In the genomic region with DNA sequence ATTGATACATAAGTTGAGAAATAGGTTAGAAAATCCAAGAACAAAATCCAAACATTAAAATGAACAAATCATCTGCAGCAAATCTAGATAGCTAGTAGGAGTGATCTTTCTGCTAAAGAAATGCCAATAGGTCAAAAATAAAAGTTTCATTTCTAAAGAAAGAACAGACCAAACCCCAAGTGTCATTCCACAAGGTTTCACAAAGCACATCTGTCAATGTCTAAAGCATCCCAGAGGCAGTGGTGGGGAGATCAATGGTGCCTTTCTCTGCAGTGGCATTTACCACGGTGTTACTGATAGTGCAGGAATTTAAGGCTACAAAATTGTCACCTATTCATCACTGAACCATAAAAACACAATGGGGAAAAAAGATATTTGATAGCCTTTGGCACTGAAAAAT, we compare ENCODE assay signal across 19 cellular contexts.
DNase-seq lines count a peak whose midpoint lies in the region; ATAC-seq and TF ChIP-seq lines count a peak whose summit lies in the region.
"Had no signal": no experiment of that assay in that cellular context is flagged by ENCODE, and none has a peak within 500 bp of the region (broad histone marks: within the 10 kb centered on the region; RNA-seq: fewer than 3 reads in every experiment).

No MANE protein-coding gene starts in this region.

- H3K4me2 ChIP-seq in smooth muscle cell: no peak overlapping the region

- H3F3A ChIP-seq in smooth muscle cell (ENCODE audit: low read depth): no peaks in the 10 kb centered on the region

- CTCF ChIA-PET in WTC11 (lab: Charles Lee): interaction anchor here (1.2 to 2.0 kb wide), 3 partner anchors 12 to 319 kb away, joined by 4 to 9 read pairs (median 4); no protein-coding TSS in a partner anchor

- POLR2A ChIA-PET in WTC11 (lab: Charles Lee): no interaction called here

- H3K27ac Mint-ChIP-seq in WTC11: peak overlapping the region; percentile 58; the same call in 1 of the 2 replicates
- H3K27ac Mint-ChIP-seq: activated CD8-positive, alpha-beta memory T cell treated with anti-CD3 and anti-CD28 coated beads, Interleukin-2, amount 10 ng/mL, durations not matched to agents 7 days and 5 days; activated T-helper 17 cell treated with anti-CD3 and anti-CD28 coated beads, Interleukin-2, amount 50 U/mL, for 72 hours had no signal

- peaks cover 7% of the 10 kb centered on the region for H3K4me1 ChIP-seq in smooth muscle cell (ENCODE audit: low read depth)
- H3K4me1 ChIP-seq: colonic mucosa had no signal

- no peaks in the 10 kb centered on the region for H3K36me3 ChIP-seq in smooth muscle cell (ENCODE audit: low read depth)
- H3K36me3 ChIP-seq: brain microvascular endothelial cell, colonic mucosa, lower lobe of right lung had no signal

- H2AFZ ChIP-seq in smooth muscle cell (ENCODE audit: low read depth): no peak overlapping the region
- H2AFZ ChIP-seq: parathyroid adenoma had no signal

- H3K36me3 Mint-ChIP-seq in WTC11: no peaks in the 10 kb centered on the region
- H3K36me3 Mint-ChIP-seq: activated CD8-positive, alpha-beta memory T cell treated with anti-CD3 and anti-CD28 coated beads, Interleukin-2, amount 10 ng/mL, durations not matched to agents 7 days and 5 days had no signal

- no peak overlapping the region for H3K4me3 ChIP-seq in smooth muscle cell
- H3K4me3 ChIP-seq: colonic mucosa, lower lobe of right lung, SK-N-MC had no signal

- in situ Hi-C loops in KBM-7 (cut with MboI; ENCODE audit: low pct_unique_long_range_greater_than_20kb, low sequenced_read_pairs): no loop called here

- no peaks in the 10 kb centered on the region for H3K9me3 Mint-ChIP-seq in WTC11
- H3K9me3 Mint-ChIP-seq: activated T-helper 17 cell treated with anti-CD3 and anti-CD28 coated beads, Interleukin-2, amount 50 U/mL, for 72 hours had no signal

- TF ChIP-seq CTCF in WTC11 (IDR thresholded peaks at IDR 0.05) (no peak), smooth muscle cell (IDR thresholded peaks at IDR 0.05; ENCODE audit: borderline replicate concordance, insufficient read depth, poor library complexity, severe bottlenecking) (no peak)

- DNase-seq in WTC11 (ENCODE audit: low spot score): no peak
- no peak for DNase-seq in smooth muscle cell (lab: John Stamatoyannopoulos, UW; ENCODE audit: unreplicated experiment)
- DNase-seq in KBM-7: no peak
- no peak for DNase-seq in activated CD4-positive, alpha-beta T cell treated with anti-CD3 and anti-CD28 coated beads, Interleukin-2, amount 50 U/mL, for 48 hours
- DNase-seq in NCI-H187 (lab: John Stamatoyannopoulos, UW): no peak
- DNase-seq: activated CD4-positive, alpha-beta T cell treated with anti-CD3 and anti-CD28 coated beads for 1 hour; activated CD8-positive, alpha-beta memory T cell treated with anti-CD3 and anti-CD28 coated beads, Interleukin-2, amount 10 ng/mL, durations not matched to agents 7 days and 5 days; AML-193; brain microvascular endothelial cell; colonic mucosa; lower lobe of right lung; NCI-H1436 treated with DMSO at 0.1 percent for 48 hours; NCI-H748 treated with DMSO at 0.1 percent for 48 hours; stimulated activated naive CD8-positive, alpha-beta T cell treated with anti-CD3 and anti-CD28 coated beads, Interleukin-15, Interleukin-2, amounts not matched to agents 100 U/mL and 50 U/mL, for 24 hours had no signal

- 0% methylated on average over 1 of the region's 1 CpG for WGBS in smooth muscle cell (ENCODE audit: low lambda C conversion rate)

- H3K79me2 ChIP-seq in smooth muscle cell (ENCODE audit: low read depth): peaks cover 13% of the 10 kb centered on the region
- H3K79me2 ChIP-seq: parathyroid adenoma had no signal

- no peaks in the 10 kb centered on the region for H3K27me3 Mint-ChIP-seq in WTC11 (ENCODE audit: low read depth)
- H3K27me3 Mint-ChIP-seq: activated CD8-positive, alpha-beta memory T cell treated with anti-CD3 and anti-CD28 coated beads, Interleukin-2, amount 10 ng/mL, durations not matched to agents 7 days and 5 days had no signal

- H3K9me3 ChIP-seq in smooth muscle cell (replicated peaks; ENCODE audit: low read depth): no peaks in the 10 kb centered on the region
- H3K9me3 ChIP-seq: colonic mucosa, lower lobe of right lung had no signal

- peaks cover 43% of the 10 kb centered on the region for H3K4me1 Mint-ChIP-seq in WTC11
- H3K4me1 Mint-ChIP-seq: activated CD8-positive, alpha-beta memory T cell treated with anti-CD3 and anti-CD28 coated beads, Interleukin-2, amount 10 ng/mL, durations not matched to agents 7 days and 5 days; activated T-helper 17 cell treated with anti-CD3 and anti-CD28 coated beads, Interleukin-2, amount 50 U/mL, for 72 hours had no signal

- H3K27ac ChIP-seq in smooth muscle cell (ENCODE audit: low read depth): peak overlapping the region; percentile 30
- H3K27ac ChIP-seq: brain microvascular endothelial cell, colonic mucosa, lower lobe of right lung, parathyroid adenoma, SK-N-MC had no signal

- H4K20me1 ChIP-seq in smooth muscle cell (ENCODE audit: low read depth): peaks cover 65% of the 10 kb centered on the region

- no peaks in the 10 kb centered on the region for H3K27me3 ChIP-seq in smooth muscle cell (ENCODE audit: low read depth)
- H3K27me3 ChIP-seq: brain microvascular endothelial cell, colonic mucosa had no signal

- no peak overlapping the region for H3K9ac ChIP-seq in smooth muscle cell (ENCODE audit: low read depth)
- H3K9ac ChIP-seq: parathyroid adenoma had no signal

- peak; percentile 40 for ATAC-seq in GM18907 (IDR thresholded peaks at IDR 0.05; ENCODE audit: unreplicated experiment)
- ATAC-seq in HG02642 (IDR thresholded peaks at IDR 0.05; ENCODE audit: poor library complexity, unreplicated experiment): peak; percentile 41
- ATAC-seq in WTC11: no peak
- ATAC-seq: activated CD8-positive, alpha-beta memory T cell treated with anti-CD3 and anti-CD28 coated beads, Interleukin-2, amount 10 ng/mL, durations not matched to agents 7 days and 5 days; activated T-helper 17 cell treated with anti-CD3 and anti-CD28 coated beads, Interleukin-2, amount 50 U/mL, for 72 hours; stimulated activated naive CD8-positive, alpha-beta T cell treated with anti-CD3 and anti-CD28 coated beads, Interleukin-15, Interleukin-2, amounts not matched to agents 100 U/mL and 50 U/mL, for 24 hours had no signal

- H3K4me3 Mint-ChIP-seq in WTC11: no peak overlapping the region
- H3K4me3 Mint-ChIP-seq: activated CD8-positive, alpha-beta memory T cell treated with anti-CD3 and anti-CD28 coated beads, Interleukin-2, amount 10 ng/mL, durations not matched to agents 7 days and 5 days; activated T-helper 17 cell treated with anti-CD3 and anti-CD28 coated beads, Interleukin-2, amount 50 U/mL, for 72 hours had no signal

TF ChIP-seq in WTC11, 78 proteins besides CTCF, POLR2A, EP300 and RAD21 (continues in another document):
- TF ChIP-seq NFATC4 (CRISPR knock-in tag; IDR thresholded peaks at IDR 0.05) (no peak), CREM (CRISPR knock-in tag; IDR thresholded peaks at IDR 0.05) (no peak), TCF7 (CRISPR knock-in tag; IDR thresholded peaks at IDR 0.05; ENCODE audit: low read depth) (no peak), KAT7 (CRISPR knock-in tag; IDR thresholded peaks at IDR 0.05; ENCODE audit: borderline replicate concordance) (no peak), FOXP1 (CRISPR knock-in tag; IDR thresholded peaks at IDR 0.05; ENCODE audit: borderline replicate concordance) (no peak), ZNF416 (CRISPR knock-in tag; IDR thresholded peaks at IDR 0.05) (no peak), ZNF232 (CRISPR knock-in tag; IDR thresholded peaks at IDR 0.05) (no peak), TEAD1 (CRISPR knock-in tag; IDR thresholded peaks at IDR 0.05) (no peak)
- TF ChIP-seq, protein P1, sequence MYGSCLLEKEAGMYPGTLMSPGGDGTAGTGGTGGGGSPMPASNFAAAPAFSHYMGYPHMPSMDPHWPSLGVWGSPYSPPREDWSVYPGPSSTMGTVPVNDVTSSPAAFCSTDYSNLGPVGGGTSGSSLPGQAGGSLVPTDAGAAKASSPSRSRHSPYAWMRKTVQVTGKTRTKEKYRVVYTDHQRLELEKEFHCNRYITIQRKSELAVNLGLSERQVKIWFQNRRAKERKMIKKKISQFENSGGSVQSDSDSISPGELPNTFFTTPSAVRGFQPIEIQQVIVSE (CRISPR knock-in tag; IDR thresholded peaks at IDR 0.05; ENCODE audit: borderline replicate concordance): no peak
- TF ChIP-seq, protein P2, sequence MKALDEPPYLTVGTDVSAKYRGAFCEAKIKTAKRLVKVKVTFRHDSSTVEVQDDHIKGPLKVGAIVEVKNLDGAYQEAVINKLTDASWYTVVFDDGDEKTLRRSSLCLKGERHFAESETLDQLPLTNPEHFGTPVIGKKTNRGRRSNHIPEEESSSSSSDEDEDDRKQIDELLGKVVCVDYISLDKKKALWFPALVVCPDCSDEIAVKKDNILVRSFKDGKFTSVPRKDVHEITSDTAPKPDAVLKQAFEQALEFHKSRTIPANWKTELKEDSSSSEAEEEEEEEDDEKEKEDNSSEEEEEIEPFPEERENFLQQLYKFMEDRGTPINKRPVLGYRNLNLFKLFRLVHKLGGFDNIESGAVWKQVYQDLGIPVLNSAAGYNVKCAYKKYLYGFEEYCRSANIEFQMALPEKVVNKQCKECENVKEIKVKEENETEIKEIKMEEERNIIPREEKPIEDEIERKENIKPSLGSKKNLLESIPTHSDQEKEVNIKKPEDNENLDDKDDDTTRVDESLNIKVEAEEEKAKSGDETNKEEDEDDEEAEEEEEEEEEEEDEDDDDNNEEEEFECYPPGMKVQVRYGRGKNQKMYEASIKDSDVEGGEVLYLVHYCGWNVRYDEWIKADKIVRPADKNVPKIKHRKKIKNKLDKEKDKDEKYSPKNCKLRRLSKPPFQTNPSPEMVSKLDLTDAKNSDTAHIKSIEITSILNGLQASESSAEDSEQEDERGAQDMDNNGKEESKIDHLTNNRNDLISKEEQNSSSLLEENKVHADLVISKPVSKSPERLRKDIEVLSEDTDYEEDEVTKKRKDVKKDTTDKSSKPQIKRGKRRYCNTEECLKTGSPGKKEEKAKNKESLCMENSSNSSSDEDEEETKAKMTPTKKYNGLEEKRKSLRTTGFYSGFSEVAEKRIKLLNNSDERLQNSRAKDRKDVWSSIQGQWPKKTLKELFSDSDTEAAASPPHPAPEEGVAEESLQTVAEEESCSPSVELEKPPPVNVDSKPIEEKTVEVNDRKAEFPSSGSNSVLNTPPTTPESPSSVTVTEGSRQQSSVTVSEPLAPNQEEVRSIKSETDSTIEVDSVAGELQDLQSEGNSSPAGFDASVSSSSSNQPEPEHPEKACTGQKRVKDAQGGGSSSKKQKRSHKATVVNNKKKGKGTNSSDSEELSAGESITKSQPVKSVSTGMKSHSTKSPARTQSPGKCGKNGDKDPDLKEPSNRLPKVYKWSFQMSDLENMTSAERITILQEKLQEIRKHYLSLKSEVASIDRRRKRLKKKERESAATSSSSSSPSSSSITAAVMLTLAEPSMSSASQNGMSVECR (CRISPR knock-in tag; IDR thresholded peaks at IDR 0.05; ENCODE audit: borderline replicate concordance): no peak
- TF ChIP-seq, protein P3, sequence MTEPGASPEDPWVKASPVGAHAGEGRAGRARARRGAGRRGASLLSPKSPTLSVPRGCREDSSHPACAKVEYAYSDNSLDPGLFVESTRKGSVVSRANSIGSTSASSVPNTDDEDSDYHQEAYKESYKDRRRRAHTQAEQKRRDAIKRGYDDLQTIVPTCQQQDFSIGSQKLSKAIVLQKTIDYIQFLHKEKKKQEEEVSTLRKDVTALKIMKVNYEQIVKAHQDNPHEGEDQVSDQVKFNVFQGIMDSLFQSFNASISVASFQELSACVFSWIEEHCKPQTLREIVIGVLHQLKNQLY (CRISPR knock-in tag; IDR thresholded peaks at IDR 0.05): no peak
